In genomic region chr2:102438124-102438523, GRCh38 we compare ENCODE assay signal across 16 cellular contexts. TPM values are rescaled to one million over a fixed set of nuclear protein-coding genes. Genes with fewer than 3 reads are reported as not detected.
DNase-seq lines count a peak whose midpoint lies in the region; ATAC-seq and TF ChIP-seq lines count a peak whose summit lies in the region.
"Had no signal": no experiment of that assay in that cellular context is flagged by ENCODE, and none has a peak within 500 bp of the region (broad histone marks: within the 10 kb centered on the region; RNA-seq: fewer than 3 reads in every experiment).

No MANE protein-coding gene starts in this region.

- ATAC-seq in activated T-cell treated with anti-CD3 and anti-CD28 coated beads, Interleukin-2, amount 50 U/mL, for 4 hours: peak; percentile 33 to 35
- peak; percentile 63 for ATAC-seq in stimulated activated naive CD8-positive, alpha-beta T cell treated with anti-CD3 and anti-CD28 coated beads, Interleukin-15, amount 100 ng/mL, for 72 hours
- ATAC-seq in HG02885 (IDR thresholded peaks at IDR 0.05; ENCODE audit: poor library complexity, unreplicated experiment): no peak

- H3K4me1 Mint-ChIP-seq in activated T-cell treated with anti-CD3 and anti-CD28 coated beads, Interleukin-2, amount 50 U/mL, for 4 hours (ENCODE audit: low read depth): peaks cover 28% of the 10 kb centered on the region
- H3K4me1 Mint-ChIP-seq in stimulated activated naive CD8-positive, alpha-beta T cell treated with anti-CD3 and anti-CD28 coated beads, Interleukin-15, amount 100 ng/mL, for 72 hours: peaks cover 29% of the 10 kb centered on the region

- TF ChIP-seq CTCF in HL-60 (IDR thresholded peaks at IDR 0.05; ENCODE audit: insufficient read depth, low read length): no peak

- no peaks in the 10 kb centered on the region for H3K9me3 Mint-ChIP-seq in activated T-cell treated with anti-CD3 and anti-CD28 coated beads, Interleukin-2, amount 50 U/mL, for 4 hours
- H3K9me3 Mint-ChIP-seq in stimulated activated naive CD8-positive, alpha-beta T cell treated with anti-CD3 and anti-CD28 coated beads, Interleukin-15, amount 100 ng/mL, for 72 hours: no peaks in the 10 kb centered on the region
- H3K9me3 Mint-ChIP-seq: CD14-positive monocyte; CD8-positive, alpha-beta memory T cell; HFFc6 had no signal

- no peaks in the 10 kb centered on the region for H3K27me3 Mint-ChIP-seq in activated T-cell treated with anti-CD3 and anti-CD28 coated beads, Interleukin-2, amount 50 U/mL, for 4 hours (ENCODE audit: low read depth)
- H3K27me3 Mint-ChIP-seq in stimulated activated naive CD8-positive, alpha-beta T cell treated with anti-CD3 and anti-CD28 coated beads, Interleukin-15, amount 100 ng/mL, for 72 hours: no peaks in the 10 kb centered on the region
- H3K27me3 Mint-ChIP-seq: B cell; CD8-positive, alpha-beta memory T cell had no signal

- no peaks in the 10 kb centered on the region for H3K27me3 ChIP-seq in HL-60 (ENCODE audit: insufficient read depth, poor library complexity, severe bottlenecking)

- no peak for TF ChIP-seq POLR2A in erythroblast (IDR thresholded peaks at IDR 0.05; ENCODE audit: low read length)

- no peak for DNase-seq in activated T-cell treated with anti-CD3 and anti-CD28 coated beads, Interleukin-2, amount 50 U/mL, for 4 hours
- no peak for DNase-seq in activated T-cell treated with anti-CD3 and anti-CD28 coated beads, Interleukin-2, amount 50 U/mL, for 48 hours
- DNase-seq in HL-60 (ENCODE audit: low read depth in 1 of 2, low spot score in 1 of 2) (no peak), erythroblast (lab: John Stamatoyannopoulos, UW) (peak; percentile 29 to 67)
- DNase-seq in stimulated activated naive CD8-positive, alpha-beta T cell treated with anti-CD3 and anti-CD28 coated beads, Interleukin-15, amount 100 ng/mL, for 72 hours: no peak
- no peak for DNase-seq in effector CD4-positive, alpha-beta T cell
- DNase-seq: Caco-2; CD8-positive, alpha-beta memory T cell; DMS53; GF-D8; HFFc6 had no signal

- 0 out of 2 replicates have a peak overlapping the region, but pooled peaks have one; percentile 12 for H3K27ac ChIP-seq in HL-60 (replicated peaks)

- no peak overlapping the region for H3K4me3 Mint-ChIP-seq in activated T-cell treated with anti-CD3 and anti-CD28 coated beads, Interleukin-2, amount 50 U/mL, for 4 hours
- H3K4me3 Mint-ChIP-seq in stimulated activated naive CD8-positive, alpha-beta T cell treated with anti-CD3 and anti-CD28 coated beads, Interleukin-15, amount 100 ng/mL, for 72 hours: no peak overlapping the region
- H3K4me3 Mint-ChIP-seq: B cell; CD14-positive monocyte; CD8-positive, alpha-beta memory T cell; HFFc6 had no signal

- no peak overlapping the region for H3K27ac Mint-ChIP-seq in stimulated activated naive CD8-positive, alpha-beta T cell treated with anti-CD3 and anti-CD28 coated beads, Interleukin-15, amount 100 ng/mL, for 72 hours
- H3K27ac Mint-ChIP-seq: B cell, CD14-positive monocyte, HFFc6 had no signal

- H3K36me3 Mint-ChIP-seq in activated T-cell treated with anti-CD3 and anti-CD28 coated beads, Interleukin-2, amount 50 U/mL, for 4 hours (ENCODE audit: insufficient read depth): peaks cover 9% of the 10 kb centered on the region
- H3K36me3 Mint-ChIP-seq: CD14-positive monocyte had no signal

- no peak overlapping the region for H3K4me3 ChIP-seq in HL-60 (replicated peaks; ENCODE audit: insufficient read depth, low read length)
- H3K4me3 ChIP-seq: HAP-1 had no signal

RNA-seq across cellular contexts. Expression of gene IL18RAP, which starts 15.2 kb away (rescaled TPM):
- 1 to 10 TPM; 5.2 to 9.6 (median 8.3) TPM for total RNA-seq in activated T-cell treated with anti-CD3 and anti-CD28 coated beads, Interleukin-2, amount 50 U/mL, for 4 hours
- total RNA-seq: Caco-2, H1, HFFc6 had no signal

RNA-seq across cellular contexts. Expression of gene SLC9A4, which starts 34.9 kb away (rescaled TPM):
- total RNA-seq in activated T-cell treated with anti-CD3 and anti-CD28 coated beads, Interleukin-2, amount 50 U/mL, for 4 hours: under 1 TPM in 1 of 3 donors, not detected in 2; 0.05 TPM
- total RNA-seq: CD8-positive, alpha-beta memory T cell; H1 had no signal

Comparison
In these comparisons a context has a peak if more than half of its experiments do, and no peak if none do; other contexts are left out.
1. DNase-seq: peak in erythroblast (2 of 2); none in activated T-cell treated with anti-CD3 and anti-CD28 coated beads, Interleukin-2, amount 50 U/mL, for 4 hours (single experiment), activated T-cell treated with anti-CD3 and anti-CD28 coated beads, Interleukin-2, amount 50 U/mL, for 48 hours (0 of 2), HL-60 (0 of 2), stimulated activated naive CD8-positive, alpha-beta T cell treated with anti-CD3 and anti-CD28 coated beads, Interleukin-15, amount 100 ng/mL, for 72 hours (0 of 2) and effector CD4-positive, alpha-beta T cell (single experiment).